In the genomic region with DNA sequence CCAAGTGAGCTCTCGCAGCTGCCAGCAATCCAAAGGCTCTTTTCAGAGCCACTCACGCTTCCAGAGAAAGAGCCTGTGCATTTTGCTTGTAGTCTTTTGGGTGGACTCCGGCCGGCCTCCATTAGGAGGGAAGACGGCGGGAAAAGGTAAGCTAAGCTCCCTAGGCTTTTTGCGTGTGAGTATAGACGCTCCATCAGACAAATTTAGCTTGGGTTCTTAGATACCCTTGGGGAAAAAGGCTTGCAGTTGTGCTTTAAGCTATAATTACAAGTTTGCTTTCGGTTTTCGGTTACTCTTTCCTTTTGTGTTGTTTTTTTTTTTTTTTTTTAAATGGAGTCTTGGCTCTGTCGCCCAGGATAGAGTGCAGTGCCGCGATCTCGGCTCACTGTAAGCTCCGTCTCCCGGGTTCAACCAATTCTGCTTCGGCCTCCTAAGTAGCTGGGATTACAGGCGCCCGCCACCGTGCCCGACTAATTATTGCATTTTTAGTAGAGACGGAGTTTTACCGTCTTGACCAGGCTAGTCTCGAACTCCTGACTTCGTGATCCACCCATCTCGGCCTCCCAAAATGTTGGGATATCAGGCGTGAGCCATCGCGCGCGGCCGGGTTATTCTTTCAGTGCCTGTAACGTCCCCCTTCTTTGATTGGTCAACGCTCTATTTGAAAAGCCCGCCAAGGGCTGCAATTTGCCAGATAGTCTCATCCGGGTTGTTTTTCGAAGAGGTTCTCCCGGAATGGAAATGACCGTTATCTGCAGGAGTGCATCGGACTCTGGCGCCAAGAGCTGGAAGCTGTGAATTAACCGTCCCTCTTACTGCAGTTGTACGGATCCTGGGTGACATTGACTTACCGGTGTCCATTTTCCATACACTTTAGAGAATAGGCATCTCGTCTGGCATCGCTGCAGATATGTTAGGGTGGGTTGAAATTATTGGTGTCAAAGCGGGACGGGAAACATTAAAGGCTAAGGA, we compare ENCODE assay signal across 2 cellular contexts.
TF ChIP-seq lines count a peak whose summit lies in the region.

No MANE protein-coding gene starts in this region.

TF ChIP-seq in HEK293, 187 proteins besides CTCF, POLR2A, EP300 and RAD21 (continues in another document):
- no peak for TF ChIP-seq ZBTB48 (tag by site-specific recombination; IDR thresholded peaks at IDR 0.05)
- TF ChIP-seq ZNF555 (tag by site-specific recombination; conservative IDR thresholded peaks at IDR 0.05) = no peak
- TF ChIP-seq, protein P1, sequence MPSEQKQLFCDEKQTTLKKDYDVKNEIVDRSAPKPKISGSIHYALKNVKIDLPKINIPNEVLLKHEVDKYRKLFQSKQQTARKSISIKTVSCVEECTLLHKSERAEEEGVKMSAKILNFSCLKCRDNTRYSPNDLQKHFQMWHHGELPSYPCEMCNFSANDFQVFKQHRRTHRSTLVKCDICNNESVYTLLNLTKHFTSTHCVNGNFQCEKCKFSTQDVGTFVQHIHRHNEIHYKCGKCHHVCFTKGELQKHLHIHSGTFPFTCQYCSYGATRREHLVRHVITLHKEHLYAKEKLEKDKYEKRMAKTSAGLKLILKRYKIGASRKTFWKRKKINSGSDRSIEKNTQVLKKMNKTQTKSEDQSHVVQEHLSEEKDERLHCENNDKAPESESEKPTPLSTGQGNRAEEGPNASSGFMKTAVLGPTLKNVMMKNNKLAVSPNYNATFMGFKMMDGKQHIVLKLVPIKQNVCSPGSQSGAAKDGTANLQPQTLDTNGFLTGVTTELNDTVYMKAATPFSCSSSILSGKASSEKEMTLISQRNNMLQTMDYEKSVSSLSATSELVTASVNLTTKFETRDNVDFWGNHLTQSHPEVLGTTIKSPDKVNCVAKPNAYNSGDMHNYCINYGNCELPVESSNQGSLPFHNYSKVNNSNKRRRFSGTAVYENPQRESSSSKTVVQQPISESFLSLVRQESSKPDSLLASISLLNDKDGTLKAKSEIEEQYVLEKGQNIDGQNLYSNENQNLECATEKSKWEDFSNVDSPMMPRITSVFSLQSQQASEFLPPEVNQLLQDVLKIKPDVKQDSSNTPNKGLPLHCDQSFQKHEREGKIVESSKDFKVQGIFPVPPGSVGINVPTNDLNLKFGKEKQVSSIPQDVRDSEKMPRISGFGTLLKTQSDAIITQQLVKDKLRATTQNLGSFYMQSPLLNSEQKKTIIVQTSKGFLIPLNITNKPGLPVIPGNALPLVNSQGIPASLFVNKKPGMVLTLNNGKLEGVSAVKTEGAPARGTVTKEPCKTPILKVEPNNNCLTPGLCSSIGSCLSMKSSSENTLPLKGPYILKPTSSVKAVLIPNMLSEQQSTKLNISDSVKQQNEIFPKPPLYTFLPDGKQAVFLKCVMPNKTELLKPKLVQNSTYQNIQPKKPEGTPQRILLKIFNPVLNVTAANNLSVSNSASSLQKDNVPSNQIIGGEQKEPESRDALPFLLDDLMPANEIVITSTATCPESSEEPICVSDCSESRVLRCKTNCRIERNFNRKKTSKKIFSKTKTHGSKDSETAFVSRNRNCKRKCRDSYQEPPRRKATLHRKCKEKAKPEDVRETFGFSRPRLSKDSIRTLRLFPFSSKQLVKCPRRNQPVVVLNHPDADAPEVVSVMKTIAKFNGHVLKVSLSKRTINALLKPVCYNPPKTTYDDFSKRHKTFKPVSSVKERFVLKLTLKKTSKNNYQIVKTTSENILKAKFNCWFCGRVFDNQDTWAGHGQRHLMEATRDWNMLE (tag by site-specific recombination; conservative IDR thresholded peaks at IDR 0.05; ENCODE audit: low read depth) = 0 out of 2 replicates have a peak, but pooled peaks have one; percentile 34
- TF ChIP-seq KLF17 (tag by site-specific recombination; IDR thresholded peaks at IDR 0.05) = no peak
- TF ChIP-seq SP7 (tag by site-specific recombination; IDR thresholded peaks at IDR 0.05) = 0 out of 2 replicates have a peak, but pooled peaks have one; percentile 12
- no peak for TF ChIP-seq ZNF324 (tag by site-specific recombination; IDR thresholded peaks at IDR 0.05)
- no peak for TF ChIP-seq ZNF311 (tag by site-specific recombination; IDR thresholded peaks at IDR 0.05; ENCODE audit: borderline replicate concordance)
- TF ChIP-seq OSR2 (tag by site-specific recombination; IDR thresholded peaks at IDR 0.05) = no peak
- TF ChIP-seq KLF8 (tag by site-specific recombination; IDR thresholded peaks at IDR 0.05) = no peak; the same call in 1 of the 2 replicates
- no peak for TF ChIP-seq ZFHX2 (tag by site-specific recombination; conservative IDR thresholded peaks at IDR 0.05)
- 0 out of 2 replicates have a peak, but pooled peaks have one; percentile 68 for TF ChIP-seq OVOL3 (tag by site-specific recombination; IDR thresholded peaks at IDR 0.05)
- TF ChIP-seq, protein P2, sequence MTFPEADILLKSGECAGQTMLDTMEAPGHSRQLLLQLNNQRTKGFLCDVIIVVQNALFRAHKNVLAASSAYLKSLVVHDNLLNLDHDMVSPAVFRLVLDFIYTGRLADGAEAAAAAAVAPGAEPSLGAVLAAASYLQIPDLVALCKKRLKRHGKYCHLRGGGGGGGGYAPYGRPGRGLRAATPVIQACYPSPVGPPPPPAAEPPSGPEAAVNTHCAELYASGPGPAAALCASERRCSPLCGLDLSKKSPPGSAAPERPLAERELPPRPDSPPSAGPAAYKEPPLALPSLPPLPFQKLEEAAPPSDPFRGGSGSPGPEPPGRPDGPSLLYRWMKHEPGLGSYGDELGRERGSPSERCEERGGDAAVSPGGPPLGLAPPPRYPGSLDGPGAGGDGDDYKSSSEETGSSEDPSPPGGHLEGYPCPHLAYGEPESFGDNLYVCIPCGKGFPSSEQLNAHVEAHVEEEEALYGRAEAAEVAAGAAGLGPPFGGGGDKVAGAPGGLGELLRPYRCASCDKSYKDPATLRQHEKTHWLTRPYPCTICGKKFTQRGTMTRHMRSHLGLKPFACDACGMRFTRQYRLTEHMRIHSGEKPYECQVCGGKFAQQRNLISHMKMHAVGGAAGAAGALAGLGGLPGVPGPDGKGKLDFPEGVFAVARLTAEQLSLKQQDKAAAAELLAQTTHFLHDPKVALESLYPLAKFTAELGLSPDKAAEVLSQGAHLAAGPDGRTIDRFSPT (tag by site-specific recombination; IDR thresholded peaks at IDR 0.05) = no peak
- TF ChIP-seq MEIS1 (CRISPR knock-in tag; IDR thresholded peaks at IDR 0.05; ENCODE audit: borderline replicate concordance) = no peak
- peak; percentile 19 for TF ChIP-seq ZBTB26 (tag by site-specific recombination; optimal IDR thresholded peaks at IDR 0.05)

TF ChIP-seq in HepG2, 621 proteins besides CTCF, POLR2A, EP300 and RAD21 (continues in another document):
- TF ChIP-seq SALL2 (CRISPR knock-in tag; IDR thresholded peaks at IDR 0.05) = no peak
- 0 out of 2 replicates have a peak, but pooled peaks have one; percentile 33 for TF ChIP-seq CEBPG (CRISPR knock-in tag; IDR thresholded peaks at IDR 0.05)
- no peak for TF ChIP-seq KLF15 (CRISPR knock-in tag; IDR thresholded peaks at IDR 0.05; ENCODE audit: borderline replicate concordance)
- TF ChIP-seq KMT2A (CRISPR knock-in tag; IDR thresholded peaks at IDR 0.05) = no peak
- TF ChIP-seq, protein P3, sequence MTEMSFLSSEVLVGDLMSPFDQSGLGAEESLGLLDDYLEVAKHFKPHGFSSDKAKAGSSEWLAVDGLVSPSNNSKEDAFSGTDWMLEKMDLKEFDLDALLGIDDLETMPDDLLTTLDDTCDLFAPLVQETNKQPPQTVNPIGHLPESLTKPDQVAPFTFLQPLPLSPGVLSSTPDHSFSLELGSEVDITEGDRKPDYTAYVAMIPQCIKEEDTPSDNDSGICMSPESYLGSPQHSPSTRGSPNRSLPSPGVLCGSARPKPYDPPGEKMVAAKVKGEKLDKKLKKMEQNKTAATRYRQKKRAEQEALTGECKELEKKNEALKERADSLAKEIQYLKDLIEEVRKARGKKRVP (CRISPR knock-in tag; IDR thresholded peaks at IDR 0.05) = peak in 1 of 2 experiments; percentile 70; a peak in 2 of 4 replicates
- no peak; the same call in 1 of the 2 replicates for TF ChIP-seq ZNF274 (CRISPR knock-in tag; IDR thresholded peaks at IDR 0.05)
- 0 out of 2 replicates have a peak, but pooled peaks have one; percentile 55 for TF ChIP-seq CC2D1A (CRISPR knock-in tag; IDR thresholded peaks at IDR 0.05)
- TF ChIP-seq ELF4 (CRISPR knock-in tag; IDR thresholded peaks at IDR 0.05; ENCODE audit: borderline replicate concordance) = no peak
- TF ChIP-seq RFXANK (CRISPR knock-in tag; IDR thresholded peaks at IDR 0.05) = no peak
- TF ChIP-seq ZNF496 (CRISPR knock-in tag; IDR thresholded peaks at IDR 0.05; ENCODE audit: insufficient replicate concordance) = no peak
- no peak for TF ChIP-seq SYNCRIP (IDR thresholded peaks at IDR 0.05; ENCODE audit: insufficient read depth, low read depth, low read length)
- 0 out of 2 replicates have a peak, but pooled peaks have one; percentile 71 for TF ChIP-seq RELA (CRISPR knock-in tag; IDR thresholded peaks at IDR 0.05)
- no peak; the same call in 1 of the 2 replicates for TF ChIP-seq GABPB1 (CRISPR knock-in tag; IDR thresholded peaks at IDR 0.05)
- no peak; the same call in none of the 2 replicates for TF ChIP-seq NRL (CRISPR knock-in tag; IDR thresholded peaks at IDR 0.05; ENCODE audit: borderline replicate concordance)
- TF ChIP-seq ZNF18 (CRISPR knock-in tag; IDR thresholded peaks at IDR 0.05; ENCODE audit: insufficient replicate concordance) = peak; percentile 54
- no peak for TF ChIP-seq ZNF101 (CRISPR knock-in tag; IDR thresholded peaks at IDR 0.05; ENCODE audit: borderline replicate concordance, low read depth)
- TF ChIP-seq ZNF441 (CRISPR knock-in tag; IDR thresholded peaks at IDR 0.05; ENCODE audit: borderline replicate concordance) = no peak
- TF ChIP-seq ZNF343 (CRISPR knock-in tag; IDR thresholded peaks at IDR 0.05) = no peak
- TF ChIP-seq, protein P4, sequence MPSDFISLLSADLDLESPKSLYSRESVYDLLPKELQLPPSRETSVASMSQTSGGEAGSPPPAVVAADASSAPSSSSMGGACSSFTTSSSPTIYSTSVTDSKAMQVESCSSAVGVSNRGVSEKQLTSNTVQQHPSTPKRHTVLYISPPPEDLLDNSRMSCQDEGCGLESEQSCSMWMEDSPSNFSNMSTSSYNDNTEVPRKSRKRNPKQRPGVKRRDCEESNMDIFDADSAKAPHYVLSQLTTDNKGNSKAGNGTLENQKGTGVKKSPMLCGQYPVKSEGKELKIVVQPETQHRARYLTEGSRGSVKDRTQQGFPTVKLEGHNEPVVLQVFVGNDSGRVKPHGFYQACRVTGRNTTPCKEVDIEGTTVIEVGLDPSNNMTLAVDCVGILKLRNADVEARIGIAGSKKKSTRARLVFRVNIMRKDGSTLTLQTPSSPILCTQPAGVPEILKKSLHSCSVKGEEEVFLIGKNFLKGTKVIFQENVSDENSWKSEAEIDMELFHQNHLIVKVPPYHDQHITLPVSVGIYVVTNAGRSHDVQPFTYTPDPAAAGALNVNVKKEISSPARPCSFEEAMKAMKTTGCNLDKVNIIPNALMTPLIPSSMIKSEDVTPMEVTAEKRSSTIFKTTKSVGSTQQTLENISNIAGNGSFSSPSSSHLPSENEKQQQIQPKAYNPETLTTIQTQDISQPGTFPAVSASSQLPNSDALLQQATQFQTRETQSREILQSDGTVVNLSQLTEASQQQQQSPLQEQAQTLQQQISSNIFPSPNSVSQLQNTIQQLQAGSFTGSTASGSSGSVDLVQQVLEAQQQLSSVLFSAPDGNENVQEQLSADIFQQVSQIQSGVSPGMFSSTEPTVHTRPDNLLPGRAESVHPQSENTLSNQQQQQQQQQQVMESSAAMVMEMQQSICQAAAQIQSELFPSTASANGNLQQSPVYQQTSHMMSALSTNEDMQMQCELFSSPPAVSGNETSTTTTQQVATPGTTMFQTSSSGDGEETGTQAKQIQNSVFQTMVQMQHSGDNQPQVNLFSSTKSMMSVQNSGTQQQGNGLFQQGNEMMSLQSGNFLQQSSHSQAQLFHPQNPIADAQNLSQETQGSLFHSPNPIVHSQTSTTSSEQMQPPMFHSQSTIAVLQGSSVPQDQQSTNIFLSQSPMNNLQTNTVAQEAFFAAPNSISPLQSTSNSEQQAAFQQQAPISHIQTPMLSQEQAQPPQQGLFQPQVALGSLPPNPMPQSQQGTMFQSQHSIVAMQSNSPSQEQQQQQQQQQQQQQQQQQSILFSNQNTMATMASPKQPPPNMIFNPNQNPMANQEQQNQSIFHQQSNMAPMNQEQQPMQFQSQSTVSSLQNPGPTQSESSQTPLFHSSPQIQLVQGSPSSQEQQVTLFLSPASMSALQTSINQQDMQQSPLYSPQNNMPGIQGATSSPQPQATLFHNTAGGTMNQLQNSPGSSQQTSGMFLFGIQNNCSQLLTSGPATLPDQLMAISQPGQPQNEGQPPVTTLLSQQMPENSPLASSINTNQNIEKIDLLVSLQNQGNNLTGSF (CRISPR knock-in tag; IDR thresholded peaks at IDR 0.05) = no peak; the same call in none of the 2 replicates
- no peak for TF ChIP-seq ZNF44 (CRISPR knock-in tag; IDR thresholded peaks at IDR 0.05)
- TF ChIP-seq, protein P5, sequence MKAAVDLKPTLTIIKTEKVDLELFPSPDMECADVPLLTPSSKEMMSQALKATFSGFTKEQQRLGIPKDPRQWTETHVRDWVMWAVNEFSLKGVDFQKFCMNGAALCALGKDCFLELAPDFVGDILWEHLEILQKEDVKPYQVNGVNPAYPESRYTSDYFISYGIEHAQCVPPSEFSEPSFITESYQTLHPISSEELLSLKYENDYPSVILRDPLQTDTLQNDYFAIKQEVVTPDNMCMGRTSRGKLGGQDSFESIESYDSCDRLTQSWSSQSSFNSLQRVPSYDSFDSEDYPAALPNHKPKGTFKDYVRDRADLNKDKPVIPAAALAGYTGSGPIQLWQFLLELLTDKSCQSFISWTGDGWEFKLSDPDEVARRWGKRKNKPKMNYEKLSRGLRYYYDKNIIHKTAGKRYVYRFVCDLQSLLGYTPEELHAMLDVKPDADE (CRISPR knock-in tag; IDR thresholded peaks at IDR 0.05) = peak; percentile 80; the same call in 1 of the 2 replicates
- no peak for TF ChIP-seq RFX1 (IDR thresholded peaks at IDR 0.05)
- TF ChIP-seq ZMAT5 (CRISPR knock-in tag; IDR thresholded peaks at IDR 0.05; ENCODE audit: borderline replicate concordance, low read depth) = no peak
- TF ChIP-seq ZNF549 (CRISPR knock-in tag; IDR thresholded peaks at IDR 0.05) = no peak
- TF ChIP-seq REL (CRISPR knock-in tag; conservative IDR thresholded peaks at IDR 0.05) = no peak; the same call in 1 of the 2 replicates
- no peak for TF ChIP-seq FOXP1 (IDR thresholded peaks at IDR 0.05)
- TF ChIP-seq FOXP1 (CRISPR knock-in tag; IDR thresholded peaks at IDR 0.05) = no peak
- no peak; the same call in 1 of the 2 replicates for TF ChIP-seq NCOR1 (IDR thresholded peaks at IDR 0.05; ENCODE audit: borderline replicate concordance, low read length)
- no peak; the same call in 1 of the 2 replicates for TF ChIP-seq ZNF777 (CRISPR knock-in tag; IDR thresholded peaks at IDR 0.05)
- TF ChIP-seq POLR2AphosphoS5 (IDR thresholded peaks at IDR 0.05; ENCODE audit: low read depth, low read length) = peak; percentile 75
- TF ChIP-seq CREBL2 (CRISPR knock-in tag; IDR thresholded peaks at IDR 0.05; ENCODE audit: borderline replicate concordance) = no peak
- no peak for TF ChIP-seq ZNF350 (CRISPR knock-in tag; IDR thresholded peaks at IDR 0.05; ENCODE audit: borderline replicate concordance, low read depth)
